Comparison of ENCODE assay signal across 8 cellular contexts in genomic region chr1:153510984-153511410, GRCh38. TPM values are rescaled to one million over a fixed set of nuclear protein-coding genes. Genes with fewer than 3 reads are reported as not detected.
DNase-seq lines count a peak whose midpoint lies in the region; ATAC-seq and TF ChIP-seq lines count a peak whose summit lies in the region.

No MANE protein-coding gene starts in this region.

- peak; percentile 96 for TF ChIP-seq CTCF in lung (IDR thresholded peaks at IDR 0.05; ENCODE audit: control extremely low read depth, extremely low read depth)

- H3K36me3 ChIP-seq in lung (ENCODE audit: control insufficient read depth in 2 of 2, insufficient read depth in 2 of 2, low read length in 2 of 2): no peaks in the 10 kb centered on the region

- CTCF ChIA-PET in HEK293T (lab: Yijun Ruan, JAX): interaction anchor here (0.6 to 2.8 kb wide), 19 partner anchors 9 to 259 kb away, joined by 3 to 20 read pairs (median 4); partner anchors contain the start of genes S100A1, S100A13 and S100A16

- no peak overlapping the region for H3K4me3 ChIP-seq in lung

- WGBS in lung, 2 donors: 1% methylated on average over 7 of the region's 7 CpGs

- POLR2A ChIA-PET in HEK293T (lab: Yijun Ruan, JAX): interaction anchor here (0.8 to 1.4 kb wide), 3 partner anchors 117 to 161 kb away, joined by 3 to 5 read pairs (median 5); partner anchors contain the start of gene S100A13

- no peak overlapping the region for H3K27ac ChIP-seq in lung (ENCODE audit: low read depth in 1 of 2, low read length in 1 of 2)

- H3K9me3 ChIP-seq in lung (ENCODE audit: control insufficient read depth in 2 of 2, insufficient read depth in 1 of 2, low read length in 1 of 2): no peaks in the 10 kb centered on the region

- no peaks in the 10 kb centered on the region for H3K27me3 ChIP-seq in lung (ENCODE audit: control insufficient read depth, insufficient read depth)

- peaks cover 0 to 9% of the 10 kb centered on the region in 2 donors for H3K4me1 ChIP-seq in lung (ENCODE audit: control insufficient read depth in 2 of 2, insufficient read depth in 2 of 2, low read length in 2 of 2)

- peak; percentile 77 for DNase-seq in CD1c-positive myeloid dendritic cell (ENCODE audit: extremely low spot score)
- peak; percentile 94 for DNase-seq in HEK293T (ENCODE audit: extremely low spot score)
- peak; percentile 91 for DNase-seq in NCI-H69 (lab: John Stamatoyannopoulos, UW)
- DNase-seq in activated CD4-positive, alpha-beta T cell treated with anti-CD3 and anti-CD28 coated beads, Interleukin-2, amount 50 U/mL, for 1 hour: peak; percentile 77
- peak; percentile 74 for DNase-seq in dedifferentiated amniotic fluid mesenchymal stem cell (ENCODE audit: extremely low spot score)
- peak; percentile 82 for DNase-seq in lung (ENCODE audit: low spot score)
- peak; percentile 68 for DNase-seq in stimulated activated CD8-positive, alpha-beta memory T cell treated with anti-CD3 and anti-CD28 coated beads, Interleukin-15, amount 100 ng/mL, for 1 hour (ENCODE audit: low read depth)
- no peak for DNase-seq in pons (ENCODE audit: low spot score)

- ATAC-seq in lung (ENCODE audit: insufficient read depth, low FRiP score): peak; percentile 45

TF ChIP-seq in HEK293T, 16 proteins besides CTCF, POLR2A, EP300 and RAD21:
- TF ChIP-seq FOXK2 (IDR thresholded peaks at IDR 0.05) (no peak), HDGF (IDR thresholded peaks at IDR 0.05; ENCODE audit: borderline replicate concordance) (no peak), ELF4 (IDR thresholded peaks at IDR 0.05) (no peak), L3MBTL2 (conservative IDR thresholded peaks at IDR 0.05) (peak; percentile 88), ZNF384 (IDR thresholded peaks at IDR 0.05) (peak; percentile 41; the same call in 1 of the 2 replicates), FOXA1 (IDR thresholded peaks at IDR 0.05) (no peak), FOXM1 (IDR thresholded peaks at IDR 0.05; ENCODE audit: borderline replicate concordance) (no peak), SP1 (IDR thresholded peaks at IDR 0.05) (no peak), NFRKB (IDR thresholded peaks at IDR 0.05) (no peak), SUZ12 (IDR thresholded peaks at IDR 0.05) (no peak), CTBP1 (IDR thresholded peaks at IDR 0.05; ENCODE audit: borderline replicate concordance) (no peak), TARDBP (IDR thresholded peaks at IDR 0.05) (no peak)
- TF ChIP-seq, protein P1, sequence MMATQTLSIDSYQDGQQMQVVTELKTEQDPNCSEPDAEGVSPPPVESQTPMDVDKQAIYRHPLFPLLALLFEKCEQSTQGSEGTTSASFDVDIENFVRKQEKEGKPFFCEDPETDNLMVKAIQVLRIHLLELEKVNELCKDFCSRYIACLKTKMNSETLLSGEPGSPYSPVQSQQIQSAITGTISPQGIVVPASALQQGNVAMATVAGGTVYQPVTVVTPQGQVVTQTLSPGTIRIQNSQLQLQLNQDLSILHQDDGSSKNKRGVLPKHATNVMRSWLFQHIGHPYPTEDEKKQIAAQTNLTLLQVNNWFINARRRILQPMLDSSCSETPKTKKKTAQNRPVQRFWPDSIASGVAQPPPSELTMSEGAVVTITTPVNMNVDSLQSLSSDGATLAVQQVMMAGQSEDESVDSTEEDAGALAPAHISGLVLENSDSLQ (IDR thresholded peaks at IDR 0.05): 0 out of 2 replicates have a peak, but pooled peaks have one; percentile 25

RNA-seq across cellular contexts. Expression of gene S100A6, which starts 24.8 kb away (rescaled TPM):
- 1,000 to 10,000 TPM in 1 of 2 donors, 100 to 1,000 TPM in 1; 165 to 1,591 TPM for total RNA-seq in lung
- over 10,000 TPM in 1 of 2 donors, 1,000 to 10,000 TPM in 1; 2,413 to 10,136 TPM for polyA plus RNA-seq in lung

RNA-seq across cellular contexts. Expression of gene S100A5, which starts 29.7 kb away (rescaled TPM):
- under 1 TPM in 1 of 2 donors, not detected in 1; 0.31 TPM for total RNA-seq in lung
- polyA plus RNA-seq in lung: under 1 TPM; 0.31 to 0.32 TPM

RNA-seq across cellular contexts. Expression of gene S100A4, which starts 34.6 kb away (rescaled TPM):
- total RNA-seq in lung: 100 to 1,000 TPM in 1 of 2 donors, 10 to 100 TPM in 1; 44.0 to 665 TPM
- 1,000 to 10,000 TPM in 1 of 2 donors, 100 to 1,000 TPM in 1; 860 to 2,351 TPM for polyA plus RNA-seq in lung

RNA-seq across cellular contexts. Expression of gene S100A3, which starts 38.1 kb away (rescaled TPM):
- 1 to 10 TPM; 3.0 to 5.4 TPM for total RNA-seq in lung
- 1 to 10 TPM; 6.5 to 8.0 TPM for polyA plus RNA-seq in lung

RNA-seq across cellular contexts. Expression of gene S100A7, which starts 50.5 kb away (rescaled TPM):
- not detected for total RNA-seq in lung
- under 1 TPM in 1 of 2 donors, not detected in 1; 0.47 TPM for polyA plus RNA-seq in lung
